ENCODE assay signal across 8 cellular contexts in the genomic region with DNA sequence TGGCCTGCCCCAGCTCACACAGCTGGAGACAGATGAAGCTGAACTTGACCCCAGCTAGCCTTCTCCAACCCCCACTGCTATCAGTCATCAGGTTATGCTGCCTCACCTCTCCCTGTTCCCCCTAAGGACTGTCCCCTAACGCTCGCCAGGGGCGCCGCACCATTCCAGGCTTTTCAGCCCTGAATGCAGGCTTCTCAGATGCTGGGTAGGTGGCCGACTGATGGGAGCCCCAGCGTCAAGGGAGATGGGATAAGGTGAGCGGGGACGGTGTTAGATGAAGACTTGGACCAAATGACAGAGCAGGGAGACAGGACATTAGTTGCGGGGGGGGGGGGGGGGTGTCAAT. TPM values are rescaled to one million over a fixed set of nuclear protein-coding genes. Genes with fewer than 3 reads are reported as not detected.
A peak's percentile ranks its signal among the peaks of the same experiment; 100 is the strongest.
DNase-seq lines count a peak whose midpoint lies in the region; ATAC-seq, FAIRE-seq and TF ChIP-seq lines count a peak whose summit lies in the region.

No MANE protein-coding gene starts in this region.

- in situ Hi-C loops in ACHN (cut with HindIII; ENCODE audit: low pct_ligation_motif_present, low pct_unique_long_range_greater_than_20kb, low sequenced_read_pairs): no loop called here

- H3K4me2 ChIP-seq in keratinocyte (ENCODE audit: control insufficient read depth, extremely low read depth, insufficient read depth, low read depth, low read length): peak overlapping the region; percentile 93

- H3K9me3 ChIP-seq in keratinocyte (ENCODE audit: control insufficient read depth, low read depth, low read length) (no peaks in the 10 kb centered on the region), upper lobe of left lung (no peaks in the 10 kb centered on the region)

- no peaks in the 10 kb centered on the region for H3K79me2 ChIP-seq in keratinocyte (ENCODE audit: control insufficient read depth, insufficient read depth, low read length)

- peak overlapping the region; percentile 87 for H3K4me3 Mint-ChIP-seq in activated naive CD4-positive, alpha-beta T cell treated with anti-CD3 and anti-CD28 coated beads, Interleukin-2, amount 50 U/mL, for 24 hours
- peak overlapping the region; percentile 74 for H3K4me3 Mint-ChIP-seq in activated T-helper 1 cell treated with anti-CD3 and anti-CD28 coated beads, Interleukin-12 subunit alpha, Interleukin-12 subunit beta, Interleukin-2, Interleukin-4 antibody, amounts not matched to agents 30 ng/mL and 10 ng/mL and 1 ng/mL, durations not matched to agents 14 hours and 24 hours and 36 hours

- dilution Hi-C loops in keratinocyte (cut with MboI; ENCODE audit: extremely low pct_ligation_motif_present, low sequenced_read_pairs): no loop called here

- intact Hi-C loops in activated T-helper 1 cell treated with anti-CD3 and anti-CD28 coated beads, Interleukin-12 subunit alpha, Interleukin-12 subunit beta, Interleukin-2, Interleukin-4 antibody, amounts not matched to agents 30 ng/mL and 10 ng/mL and 1 ng/mL, durations not matched to agents 14 hours and 24 hours and 36 hours (cut with micrococcal nuclease): loop anchor here (2.0 to 10.0 kb wide), 3 partner anchors 136 to 840 kb away; partner anchors contain the start of gene LCOR

- H3K4me1 ChIP-seq in keratinocyte (ENCODE audit: control insufficient read depth, extremely low read depth, insufficient read depth, low read length) (peaks cover 13% of the 10 kb centered on the region), upper lobe of left lung (peaks cover 3 to 17% (median 5%) of the 10 kb centered on the region in 4 donors)

- TF ChIP-seq EP300 in upper lobe of left lung (IDR thresholded peaks at IDR 0.05): no peak

- H3K36me3 Mint-ChIP-seq in activated naive CD4-positive, alpha-beta T cell treated with anti-CD3 and anti-CD28 coated beads, Interleukin-2, amount 50 U/mL, for 24 hours: no peaks in the 10 kb centered on the region
- H3K36me3 Mint-ChIP-seq in activated T-helper 1 cell treated with anti-CD3 and anti-CD28 coated beads, Interleukin-12 subunit alpha, Interleukin-12 subunit beta, Interleukin-2, Interleukin-4 antibody, amounts not matched to agents 30 ng/mL and 10 ng/mL and 1 ng/mL, durations not matched to agents 14 hours and 24 hours and 36 hours (ENCODE audit: low read depth): no peaks in the 10 kb centered on the region

- TF ChIP-seq POLR2A in upper lobe of left lung (IDR thresholded peaks at IDR 0.05): no peak

- no peak overlapping the region for H2AFZ ChIP-seq in keratinocyte (ENCODE audit: control insufficient read depth, low read length)

- no peak for ATAC-seq in upper lobe of left lung (ENCODE audit: low FRiP score in 2 of 2)

- H3K27ac ChIP-seq in keratinocyte (ENCODE audit: control insufficient read depth, insufficient read depth, low read length): no peak overlapping the region
- no peak overlapping the region for H3K27ac ChIP-seq in upper lobe of left lung

- no peaks in the 10 kb centered on the region for H3K9me1 ChIP-seq in keratinocyte (ENCODE audit: control insufficient read depth, extremely low read depth, insufficient read depth, low read length)

- no peak overlapping the region for H3K27ac Mint-ChIP-seq in activated naive CD4-positive, alpha-beta T cell treated with anti-CD3 and anti-CD28 coated beads, Interleukin-2, amount 50 U/mL, for 24 hours
- no peak overlapping the region for H3K27ac Mint-ChIP-seq in activated T-helper 1 cell treated with anti-CD3 and anti-CD28 coated beads, Interleukin-12 subunit alpha, Interleukin-12 subunit beta, Interleukin-2, Interleukin-4 antibody, amounts not matched to agents 30 ng/mL and 10 ng/mL and 1 ng/mL, durations not matched to agents 14 hours and 24 hours and 36 hours

- H3K9ac ChIP-seq in keratinocyte (ENCODE audit: control insufficient read depth, extremely low read depth, insufficient read depth, low read length): no peak overlapping the region

- peaks cover 6% of the 10 kb centered on the region for H3K4me1 Mint-ChIP-seq in activated naive CD4-positive, alpha-beta T cell treated with anti-CD3 and anti-CD28 coated beads, Interleukin-2, amount 50 U/mL, for 24 hours
- peaks cover 18% of the 10 kb centered on the region for H3K4me1 Mint-ChIP-seq in activated T-helper 1 cell treated with anti-CD3 and anti-CD28 coated beads, Interleukin-12 subunit alpha, Interleukin-12 subunit beta, Interleukin-2, Interleukin-4 antibody, amounts not matched to agents 30 ng/mL and 10 ng/mL and 1 ng/mL, durations not matched to agents 14 hours and 24 hours and 36 hours (ENCODE audit: low read depth)

- peaks cover 9% of the 10 kb centered on the region for H3K27me3 ChIP-seq in keratinocyte (ENCODE audit: control insufficient read depth, extremely low read depth, insufficient read depth, low read length)
- H3K27me3 ChIP-seq in upper lobe of left lung: peaks cover 0 to 2% (median 0%) of the 10 kb centered on the region in 4 donors

- FAIRE-seq in keratinocyte (lab: Jason Lieb, UNC): no peak

- no peaks in the 10 kb centered on the region for H3K9me3 Mint-ChIP-seq in activated naive CD4-positive, alpha-beta T cell treated with anti-CD3 and anti-CD28 coated beads, Interleukin-2, amount 50 U/mL, for 24 hours
- H3K9me3 Mint-ChIP-seq in activated T-helper 1 cell treated with anti-CD3 and anti-CD28 coated beads, Interleukin-12 subunit alpha, Interleukin-12 subunit beta, Interleukin-2, Interleukin-4 antibody, amounts not matched to agents 30 ng/mL and 10 ng/mL and 1 ng/mL, durations not matched to agents 14 hours and 24 hours and 36 hours: no peaks in the 10 kb centered on the region

- H4K20me1 ChIP-seq in keratinocyte (ENCODE audit: control insufficient read depth, extremely low read depth, insufficient read depth, low read length): no peaks in the 10 kb centered on the region

- no peak for DNase-seq in activated naive CD4-positive, alpha-beta T cell treated with anti-CD3 and anti-CD28 coated beads, Interleukin-2, amount 50 U/mL, for 16 hours
- DNase-seq in activated T-helper 1 cell treated with anti-CD3 and anti-CD28 coated beads, Interleukin-12 subunit alpha, Interleukin-12 subunit beta, Interleukin-2, Interleukin-4 antibody, amounts not matched to agents 30 ng/mL and 10 ng/mL and 1 ng/mL, durations not matched to agents 14 hours and 24 hours and 36 hours (ENCODE audit: low spot score): no peak
- DNase-seq in keratinocyte (ENCODE audit: low read depth, low spot score) (no peak), upper lobe of left lung (no peak), ACHN (no peak), ecto neural progenitor cell (ENCODE audit: low spot score) (no peak)
- no peak for DNase-seq in stimulated activated CD4-positive, alpha-beta T cell treated with anti-CD3 and anti-CD28 coated beads, Interleukin-4, amount 100 ng/mL, for 4 hours

- 30 to 32% methylated on average over 9 of the region's 9 CpGs for WGBS in upper lobe of left lung, 2 donors

- no peaks in the 10 kb centered on the region for H3K36me3 ChIP-seq in keratinocyte (ENCODE audit: control insufficient read depth in 2 of 2, extremely low read depth in 1 of 2, insufficient read depth in 2 of 2, low read length in 2 of 2)
- H3K36me3 ChIP-seq in upper lobe of left lung: no peaks in the 10 kb centered on the region

- H3K27me3 Mint-ChIP-seq in activated naive CD4-positive, alpha-beta T cell treated with anti-CD3 and anti-CD28 coated beads, Interleukin-2, amount 50 U/mL, for 24 hours: no peaks in the 10 kb centered on the region
- peaks cover 13% of the 10 kb centered on the region for H3K27me3 Mint-ChIP-seq in activated T-helper 1 cell treated with anti-CD3 and anti-CD28 coated beads, Interleukin-12 subunit alpha, Interleukin-12 subunit beta, Interleukin-2, Interleukin-4 antibody, amounts not matched to agents 30 ng/mL and 10 ng/mL and 1 ng/mL, durations not matched to agents 14 hours and 24 hours and 36 hours (ENCODE audit: insufficient read depth)

- TF ChIP-seq CTCF in keratinocyte (optimal IDR thresholded peaks at IDR 0.05 in 1 of 3, IDR thresholded peaks at IDR 0.05 in 1 of 3, conservative IDR thresholded peaks at IDR 0.05 in 1 of 3; ENCODE audit: extremely low read depth in 1 of 3, insufficient read depth in 2 of 3, low read length in 3 of 3): no peak
- TF ChIP-seq CTCF in upper lobe of left lung (IDR thresholded peaks at IDR 0.05): no peak

- H3K4me3 ChIP-seq in keratinocyte (ENCODE audit: control insufficient read depth in 2 of 3, extremely low read depth in 1 of 3, insufficient read depth in 2 of 3, low read depth in 1 of 3, low read length in 3 of 3) (peak overlapping the region in 1 of 3 experiments; percentile 74), upper lobe of left lung (peak overlapping the region in 3 of 4 donors; percentile 38 to 44 (median 41))

RNA-seq across cellular contexts. Expression of gene OPALIN, which starts 15.8 kb away (rescaled TPM):
- not detected in 2 replicates for total RNA-seq in activated T-helper 1 cell treated with anti-CD3 and anti-CD28 coated beads, Interleukin-12 subunit alpha, Interleukin-12 subunit beta, Interleukin-2, Interleukin-4 antibody, amounts not matched to agents 30 ng/mL and 10 ng/mL and 1 ng/mL, durations not matched to agents 14 hours and 24 hours and 36 hours
- not detected in 3 replicates for polyA plus RNA-seq in keratinocyte
- polyA plus RNA-seq in keratinocyte (2011; ENCODE audit: low read depth): not detected
- polyA plus RNA-seq in keratinocyte (2011; cell fraction: cytosol; rRNA removed): not detected in 2 replicates
- not detected in 2 replicates for polyA plus RNA-seq in keratinocyte (2011; cell fraction: nucleus; rRNA removed)
- polyA plus RNA-seq in keratinocyte (2012; ENCODE audit: low replicate concordance): not detected in 2 replicates
- 0.06 to 0.23 TPM in 2 of 3 replicates, not detected in the other for polyA minus RNA-seq in keratinocyte
- not detected for polyA minus RNA-seq in keratinocyte (2011; cell fraction: cytosol; rRNA and poly(A)+ RNA removed)
- polyA minus RNA-seq in keratinocyte (2011; cell fraction: nucleus; rRNA and poly(A)+ RNA removed): not detected in 2 replicates
- total RNA-seq in upper lobe of left lung: not detected
